18 cellular contexts compared by ENCODE assay signal in genomic region chr10:86870679-86871078, GRCh38.
DNase-seq lines count a peak whose midpoint lies in the region; ATAC-seq and TF ChIP-seq lines count a peak whose summit lies in the region.
"Had no signal": no experiment of that assay in that cellular context is flagged by ENCODE, and none has a peak within 500 bp of the region (broad histone marks: within the 10 kb centered on the region; RNA-seq: fewer than 3 reads in every experiment).

No MANE protein-coding gene starts in this region.

- no peaks in the 10 kb centered on the region for H3K27me3 Mint-ChIP-seq in endodermal cell (ENCODE audit: insufficient read depth)
- H3K27me3 Mint-ChIP-seq in neural progenitor cell (ENCODE audit: insufficient read depth, low read depth), result peaks cover 2% of the 10 kb centered on the region
- H3K27me3 Mint-ChIP-seq in activated CD8-positive, alpha-beta memory T cell treated with anti-CD3 and anti-CD28 coated beads, Interleukin-2, amount 10 ng/mL, durations not matched to agents 7 days and 5 days, result no peaks in the 10 kb centered on the region
- H3K27me3 Mint-ChIP-seq: IgD-negative memory B cell had no signal

- no peak overlapping the region for H3K9ac ChIP-seq in HUES64 (ENCODE audit: low read depth, low read length)
- H3K9ac ChIP-seq in endodermal cell (ENCODE audit: extremely low read depth, low read length, poor library complexity, severe bottlenecking), result no peak overlapping the region
- no peak overlapping the region for H3K9ac ChIP-seq in neural progenitor cell

- H3K36me3 ChIP-seq in HUES64 (ENCODE audit: insufficient read depth, low read length) (peaks cover 3% of the 10 kb centered on the region), endodermal cell (ENCODE audit: control insufficient read depth, insufficient read depth, low read length) (peaks cover 8% of the 10 kb centered on the region), neural progenitor cell (peaks cover 2% of the 10 kb centered on the region)
- H3K36me3 ChIP-seq: Peyer's patch had no signal

- peaks cover 78% of the 10 kb centered on the region for H3K4me1 ChIP-seq in HUES64 (ENCODE audit: insufficient read depth, low read length)
- H3K4me1 ChIP-seq in endodermal cell (ENCODE audit: control insufficient read depth, insufficient read depth, low read length), result peaks cover 6% of the 10 kb centered on the region
- peaks cover 20% of the 10 kb centered on the region for H3K4me1 ChIP-seq in neural progenitor cell

- no peak for ATAC-seq in GM19324 (IDR thresholded peaks at IDR 0.05; ENCODE audit: low FRiP score, unreplicated experiment)
- no peak for ATAC-seq in activated CD8-positive, alpha-beta memory T cell treated with anti-CD3 and anti-CD28 coated beads, Interleukin-2, amount 10 ng/mL, durations not matched to agents 7 days and 5 days

- H3K9me3 ChIP-seq in HUES64 (ENCODE audit: insufficient read depth, low read depth, low read length), result no peaks in the 10 kb centered on the region
- no peaks in the 10 kb centered on the region for H3K9me3 ChIP-seq in endodermal cell (ENCODE audit: control insufficient read depth, low read length)
- no peaks in the 10 kb centered on the region for H3K9me3 ChIP-seq in neural progenitor cell (ENCODE audit: low read depth)
- H3K9me3 ChIP-seq: Peyer's patch had no signal

- peaks cover 27% of the 10 kb centered on the region for H3F3A ChIP-seq in neural progenitor cell (ENCODE audit: low read depth)

- H3K9me3 Mint-ChIP-seq in endodermal cell, result no peaks in the 10 kb centered on the region
- H3K9me3 Mint-ChIP-seq in neural progenitor cell, result no peaks in the 10 kb centered on the region
- H3K9me3 Mint-ChIP-seq in activated CD8-positive, alpha-beta memory T cell treated with anti-CD3 and anti-CD28 coated beads, Interleukin-2, amount 10 ng/mL, durations not matched to agents 7 days and 5 days (ENCODE audit: low read depth), result no peaks in the 10 kb centered on the region
- H3K9me3 Mint-ChIP-seq: IgD-negative memory B cell had no signal

- H3K27me3 ChIP-seq in HUES64 (ENCODE audit: insufficient read depth, low read length) (no peaks in the 10 kb centered on the region), endodermal cell (ENCODE audit: control insufficient read depth, insufficient read depth, low read length, poor library complexity, severe bottlenecking) (no peaks in the 10 kb centered on the region), neural progenitor cell (no peaks in the 10 kb centered on the region)
- H3K27me3 ChIP-seq: Peyer's patch had no signal

- H3K27ac Mint-ChIP-seq in endodermal cell (peak overlapping the region; percentile 91), neural progenitor cell (peak overlapping the region; percentile 8)
- no peak overlapping the region for H3K27ac Mint-ChIP-seq in activated CD8-positive, alpha-beta memory T cell treated with anti-CD3 and anti-CD28 coated beads, Interleukin-2, amount 10 ng/mL, durations not matched to agents 7 days and 5 days
- H3K27ac Mint-ChIP-seq: IgD-negative memory B cell had no signal

- CTCF ChIA-PET in activated CD8-positive, alpha-beta memory T cell treated with anti-CD3 and anti-CD28 coated beads, Interleukin-2, amount 10 ng/mL, durations not matched to agents 7 days and 5 days (lab: Charles Lee), result no interaction called here

- H3K4me2 ChIP-seq in neural progenitor cell, result no peak overlapping the region

- H3K36me3 Mint-ChIP-seq in endodermal cell (ENCODE audit: low read depth) (peaks cover 7% of the 10 kb centered on the region), neural progenitor cell (peaks cover 9% of the 10 kb centered on the region)
- no peaks in the 10 kb centered on the region for H3K36me3 Mint-ChIP-seq in activated CD8-positive, alpha-beta memory T cell treated with anti-CD3 and anti-CD28 coated beads, Interleukin-2, amount 10 ng/mL, durations not matched to agents 7 days and 5 days

- WGBS in HUES64, result 90% methylated on average over 3 of the region's 3 CpGs
- 94 to 96% methylated on average over 3 of the region's 3 CpGs for WGBS in endodermal cell (ENCODE audit: insufficient coverage in 1 of 2, insufficient read length in 1 of 2), 2 experiments

- DNase-seq in DMS53 (lab: John Stamatoyannopoulos, UW) (peak; percentile 35), DMS53 treated with DMSO at 0.1 percent for 48 hours (lab: John Stamatoyannopoulos, UW; ENCODE audit: unreplicated experiment) (no peak), endodermal cell (no peak), neural progenitor cell (ENCODE audit: low spot score) (no peak), NCI-H748 (lab: John Stamatoyannopoulos, UW; ENCODE audit: unreplicated experiment) (no peak)
- no peak for DNase-seq in activated CD8-positive, alpha-beta memory T cell treated with anti-CD3 and anti-CD28 coated beads, Interleukin-2, amount 10 ng/mL, durations not matched to agents 7 days and 5 days
- DNase-seq: GOT3, MV-4-11, NCI-H1417 treated with DMSO at 0.1 percent for 48 hours, NCI-H2081 treated with DMSO at 0.1 percent for 48 hours, NCI-H748 treated with DMSO at 0.1 percent for 48 hours, Peyer's patch, Right ventricle myocardium superior had no signal

- peaks cover 68% of the 10 kb centered on the region for H4K20me1 ChIP-seq in neural progenitor cell (ENCODE audit: low read depth)

- no peak overlapping the region for H3K4me3 Mint-ChIP-seq in endodermal cell
- H3K4me3 Mint-ChIP-seq in neural progenitor cell, result no peak overlapping the region
- no peak overlapping the region for H3K4me3 Mint-ChIP-seq in activated CD8-positive, alpha-beta memory T cell treated with anti-CD3 and anti-CD28 coated beads, Interleukin-2, amount 10 ng/mL, durations not matched to agents 7 days and 5 days
- H3K4me3 Mint-ChIP-seq: IgD-negative memory B cell had no signal

- H3K4me3 ChIP-seq in HUES64 (ENCODE audit: low read length) (no peak overlapping the region), endodermal cell (ENCODE audit: low read length) (no peak overlapping the region), neural progenitor cell (no peak overlapping the region)
- H3K4me3 ChIP-seq: Peyer's patch had no signal

- H3K27ac ChIP-seq in HUES64 (ENCODE audit: low read depth, low read length) (peak overlapping the region; percentile 66), endodermal cell (ENCODE audit: low read depth, low read length) (peak overlapping the region; percentile 5), neural progenitor cell (no peak overlapping the region)
- H3K27ac ChIP-seq: 22Rv1, C4-2B, Peyer's patch had no signal

- H3K4me1 Mint-ChIP-seq in endodermal cell (peaks cover 49% of the 10 kb centered on the region), neural progenitor cell (peaks cover 53% of the 10 kb centered on the region)
- H3K4me1 Mint-ChIP-seq in activated CD8-positive, alpha-beta memory T cell treated with anti-CD3 and anti-CD28 coated beads, Interleukin-2, amount 10 ng/mL, durations not matched to agents 7 days and 5 days, result no peaks in the 10 kb centered on the region

- H2AFZ ChIP-seq in neural progenitor cell (replicated peaks), result no peak overlapping the region

- H3K79me2 ChIP-seq in neural progenitor cell (ENCODE audit: low read depth), result peaks cover 52% of the 10 kb centered on the region

- TF ChIP-seq CTCF in endodermal cell (conservative IDR thresholded peaks at IDR 0.05) (no peak), neural progenitor cell (IDR thresholded peaks at IDR 0.05) (no peak)
